8 cellular contexts compared by ENCODE assay signal in the genomic region with DNA sequence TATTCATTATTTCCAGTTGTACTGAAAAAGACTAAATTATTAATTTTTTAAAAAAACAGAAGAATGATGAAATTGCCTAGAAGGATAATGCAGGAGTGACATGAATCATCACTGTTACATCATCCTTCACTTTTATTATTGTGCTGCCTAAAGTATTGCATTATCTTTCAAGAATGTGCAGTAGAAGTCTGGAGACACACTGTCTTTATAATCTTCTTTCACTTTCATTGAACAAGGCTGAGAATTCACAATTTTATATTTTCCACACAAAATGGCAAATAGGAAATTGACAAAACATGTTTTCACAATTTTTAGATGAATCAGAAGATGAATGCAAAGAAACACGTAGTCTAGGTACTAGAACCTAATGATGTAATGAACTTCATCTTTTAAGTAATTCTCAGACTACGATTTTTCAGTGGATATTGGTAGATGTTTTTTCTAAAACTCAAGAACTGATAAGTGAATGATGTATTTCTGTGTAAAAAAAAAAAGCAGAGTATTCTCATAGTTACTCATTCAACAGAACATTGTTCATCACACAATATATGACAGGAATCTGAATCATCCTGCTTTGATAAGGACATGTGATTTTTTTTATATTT.
DNase-seq lines count a peak whose midpoint lies in the region; ATAC-seq, FAIRE-seq and TF ChIP-seq lines count a peak whose summit lies in the region.

No MANE protein-coding gene starts in this region.

- peak; percentile 19 for DNase-seq in HS-27A (ENCODE audit: low read depth)
- DNase-seq in activated CD4-positive, alpha-beta memory T cell treated with anti-CD3 and anti-CD28 coated beads for 36 hours: no peak
- peak; percentile 25 for DNase-seq in keratinocyte (ENCODE audit: low read depth, low spot score)
- DNase-seq in ureter (ENCODE audit: low spot score): no peak
- no peak for DNase-seq in mesendoderm

- H3K9me3 ChIP-seq in BLaER1: no peaks in the 10 kb centered on the region; the same call in 1 of the 2 replicates
- no peaks in the 10 kb centered on the region for H3K9me3 ChIP-seq in keratinocyte (ENCODE audit: control insufficient read depth, low read depth, low read length)

- H3K9me3 Mint-ChIP-seq in activated CD4-positive, alpha-beta memory T cell treated with anti-CD3 and anti-CD28 coated beads for 36 hours: no peaks in the 10 kb centered on the region

- H3K4me3 Mint-ChIP-seq in activated CD4-positive, alpha-beta memory T cell treated with anti-CD3 and anti-CD28 coated beads for 36 hours: peak overlapping the region; percentile 47

- H4K5ac ChIP-seq in mesendoderm (ENCODE audit: low read length): no peak overlapping the region

- H3K27ac Mint-ChIP-seq in activated CD4-positive, alpha-beta memory T cell treated with anti-CD3 and anti-CD28 coated beads for 36 hours: peak overlapping the region; percentile 92

- H2AK5ac ChIP-seq in mesendoderm (ENCODE audit: low read length): no peak overlapping the region

- H2BK15ac ChIP-seq in mesendoderm (replicated peaks; ENCODE audit: low read depth): no peak overlapping the region

- H3K79me1 ChIP-seq in mesendoderm (ENCODE audit: low read length): no peaks in the 10 kb centered on the region

- H3K36me3 ChIP-seq in BLaER1: peaks cover 36% of the 10 kb centered on the region; the same call in 1 of the 2 replicates
- no peaks in the 10 kb centered on the region for H3K36me3 ChIP-seq in keratinocyte (ENCODE audit: control insufficient read depth in 2 of 2, extremely low read depth in 1 of 2, insufficient read depth in 2 of 2, low read length in 2 of 2)
- H3K36me3 ChIP-seq in mesendoderm (ENCODE audit: control insufficient read depth, insufficient read depth, low read length): no peaks in the 10 kb centered on the region

- CTCF ChIA-PET in activated CD4-positive, alpha-beta memory T cell treated with anti-CD3 and anti-CD28 coated beads for 36 hours (lab: Charles Lee): no interaction called here

- H3K27me3 ChIP-seq in BLaER1: no peaks in the 10 kb centered on the region
- no peaks in the 10 kb centered on the region for H3K27me3 ChIP-seq in keratinocyte (ENCODE audit: control insufficient read depth, extremely low read depth, insufficient read depth, low read length)
- no peaks in the 10 kb centered on the region for H3K27me3 ChIP-seq in mesendoderm (ENCODE audit: insufficient read depth, low read length, poor library complexity)

- no peak for TF ChIP-seq CTCF in keratinocyte (optimal IDR thresholded peaks at IDR 0.05 in 1 of 3, IDR thresholded peaks at IDR 0.05 in 1 of 3, conservative IDR thresholded peaks at IDR 0.05 in 1 of 3; ENCODE audit: extremely low read depth in 1 of 3, insufficient read depth in 2 of 3, low read length in 3 of 3)

- H2BK5ac ChIP-seq in mesendoderm (ENCODE audit: low read length): no peak overlapping the region

- peaks cover 2% of the 10 kb centered on the region for H3K79me2 ChIP-seq in keratinocyte (ENCODE audit: control insufficient read depth, insufficient read depth, low read length)
- H3K79me2 ChIP-seq in mesendoderm (ENCODE audit: control insufficient read depth, insufficient read depth, low read length): no peaks in the 10 kb centered on the region

- peaks cover 85% of the 10 kb centered on the region for H3K4me1 ChIP-seq in BLaER1
- H3K4me1 ChIP-seq in keratinocyte (ENCODE audit: control insufficient read depth, extremely low read depth, insufficient read depth, low read length): peaks cover 31% of the 10 kb centered on the region
- no peaks in the 10 kb centered on the region for H3K4me1 ChIP-seq in mesendoderm (ENCODE audit: control insufficient read depth, low read depth, low read length)

- no peaks in the 10 kb centered on the region for H3K9me1 ChIP-seq in keratinocyte (ENCODE audit: control insufficient read depth, extremely low read depth, insufficient read depth, low read length)

- peaks cover 60% of the 10 kb centered on the region for H3K4me1 Mint-ChIP-seq in activated CD4-positive, alpha-beta memory T cell treated with anti-CD3 and anti-CD28 coated beads for 36 hours (ENCODE audit: low read depth)

- H3K27ac ChIP-seq in BLaER1 (peak overlapping the region; percentile 95), keratinocyte (ENCODE audit: control insufficient read depth, insufficient read depth, low read length) (peak overlapping the region; percentile 99), mesendoderm (ENCODE audit: low read depth, low read length) (no peak overlapping the region)

- no peak overlapping the region for H4K8ac ChIP-seq in mesendoderm (ENCODE audit: low read depth, low read length)

- peak overlapping the region; percentile 61 for H3K4me3 ChIP-seq in BLaER1
- peak overlapping the region in 2 of 3 experiments; percentile 65 to 71 for H3K4me3 ChIP-seq in keratinocyte (ENCODE audit: control insufficient read depth in 2 of 3, extremely low read depth in 1 of 3, insufficient read depth in 2 of 3, low read depth in 1 of 3, low read length in 3 of 3)
- H3K4me3 ChIP-seq in mesendoderm (ENCODE audit: low read length): no peak overlapping the region

- H3K56ac ChIP-seq in mesendoderm (ENCODE audit: low read length): no peak overlapping the region

- no peak overlapping the region for H3K23ac ChIP-seq in mesendoderm (ENCODE audit: low read length)

- H4K20me1 ChIP-seq in BLaER1 (no peaks in the 10 kb centered on the region), keratinocyte (ENCODE audit: control insufficient read depth, extremely low read depth, insufficient read depth, low read length) (no peaks in the 10 kb centered on the region)

- POLR2A ChIA-PET in activated CD4-positive, alpha-beta memory T cell treated with anti-CD3 and anti-CD28 coated beads for 36 hours (lab: Charles Lee): no interaction called here

- no peak overlapping the region for H2BK120ac ChIP-seq in mesendoderm (ENCODE audit: low read depth, low read length)

- H3K4me2 ChIP-seq in BLaER1: peak overlapping the region; percentile 92
- H3K4me2 ChIP-seq in keratinocyte (ENCODE audit: control insufficient read depth, extremely low read depth, insufficient read depth, low read depth, low read length): peak overlapping the region; percentile 89
- no peak overlapping the region for H3K4me2 ChIP-seq in mesendoderm (ENCODE audit: low read length)

- FAIRE-seq in keratinocyte (lab: Jason Lieb, UNC): peak; percentile 71

- peaks cover 8% of the 10 kb centered on the region for H3K36me3 Mint-ChIP-seq in activated CD4-positive, alpha-beta memory T cell treated with anti-CD3 and anti-CD28 coated beads for 36 hours

- ATAC-seq in HG02973 (IDR thresholded peaks at IDR 0.05; ENCODE audit: unreplicated experiment): no peak
- no peak for ATAC-seq in HG02571 (IDR thresholded peaks at IDR 0.05; ENCODE audit: unreplicated experiment)

- H3K18ac ChIP-seq in mesendoderm (ENCODE audit: low read length): no peak overlapping the region

- no peak overlapping the region for H3K4ac ChIP-seq in mesendoderm (ENCODE audit: low read depth, low read length)

- dilution Hi-C loops in keratinocyte (cut with MboI; ENCODE audit: extremely low pct_ligation_motif_present, low sequenced_read_pairs): no loop called here

- intact Hi-C loops in activated CD4-positive, alpha-beta memory T cell treated with anti-CD3 and anti-CD28 coated beads for 36 hours (cut with micrococcal nuclease): loop anchor here (1.0 to 2.0 kb wide), 4 partner anchors 11 to 118 kb away; no protein-coding TSS in a partner anchor

- H3K27me3 Mint-ChIP-seq in activated CD4-positive, alpha-beta memory T cell treated with anti-CD3 and anti-CD28 coated beads for 36 hours: no peaks in the 10 kb centered on the region

- no peak overlapping the region for H2AFZ ChIP-seq in keratinocyte (ENCODE audit: control insufficient read depth, low read length)

- no CpG with 5 or more reads among the region's 2 CpGs for whole genome bisulfite sequencing in mesendoderm (ENCODE audit: extremely low coverage, insufficient coverage, low lambda C conversion rate)

- H3K9ac ChIP-seq in BLaER1: peak overlapping the region; percentile 79
- peak overlapping the region; percentile 81 for H3K9ac ChIP-seq in keratinocyte (ENCODE audit: control insufficient read depth, extremely low read depth, insufficient read depth, low read length)
- H3K9ac ChIP-seq in mesendoderm (ENCODE audit: low read length): no peak overlapping the region

Comparison
In these comparisons a context has a peak if more than half of its experiments do, and no peak if none do; other contexts are left out.
1. DNase-seq: peak in HS-27A (single experiment) and keratinocyte (single experiment); none in activated CD4-positive, alpha-beta memory T cell treated with anti-CD3 and anti-CD28 coated beads for 36 hours (single experiment), ureter (single experiment) and mesendoderm (single experiment).